In the genomic region with DNA sequence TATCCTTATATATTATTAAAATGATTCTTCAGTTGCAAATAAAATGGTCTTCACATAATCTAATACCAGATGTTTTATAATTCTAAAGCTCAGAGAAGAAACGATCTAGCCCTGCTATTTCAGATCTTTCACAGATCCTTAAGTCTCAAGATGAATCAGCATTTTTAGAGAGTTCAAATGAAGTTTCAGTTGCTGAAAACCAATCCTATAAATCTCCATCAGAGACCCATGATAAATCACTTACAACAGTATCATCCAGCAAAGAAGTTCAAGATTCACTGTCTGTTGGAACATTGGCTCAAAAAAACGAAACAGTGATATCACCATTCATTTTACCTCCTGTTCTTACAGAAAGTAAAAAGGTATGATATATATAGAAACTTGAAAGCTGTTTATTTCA, we compare ENCODE assay signal across 1 cellular context.
TF ChIP-seq lines count a peak whose summit lies in the region.

No MANE protein-coding gene starts in this region.

TF ChIP-seq in K562, 482 proteins besides CTCF, POLR2A, EP300 and RAD21 (continued from another document and continues in another):
- TF ChIP-seq RBM39 (optimal IDR thresholded peaks at IDR 0.05; ENCODE audit: low read depth, low read length), result no peak
- TF ChIP-seq RBFOX2 (IDR thresholded peaks at IDR 0.05; ENCODE audit: low read depth, low read length), result no peak
- no peak for TF ChIP-seq ZFPM2 (CRISPR knock-in tag; IDR thresholded peaks at IDR 0.05)
- no peak for TF ChIP-seq FIP1L1 (IDR thresholded peaks at IDR 0.05; ENCODE audit: low read depth, low read length, poor library complexity, severe bottlenecking)
- TF ChIP-seq PTRF (tag; IDR thresholded peaks at IDR 0.05), result no peak
- no peak for TF ChIP-seq FOXA3 (CRISPR knock-in tag; conservative IDR thresholded peaks at IDR 0.05 in 1 of 2, IDR thresholded peaks at IDR 0.05 in 1 of 2)
- 0 out of 4 replicates have a peak, but pooled peaks of 1 of the 2 experiments have one; percentile 26 for TF ChIP-seq MNT (conservative IDR thresholded peaks at IDR 0.05)
- TF ChIP-seq, protein P1, sequence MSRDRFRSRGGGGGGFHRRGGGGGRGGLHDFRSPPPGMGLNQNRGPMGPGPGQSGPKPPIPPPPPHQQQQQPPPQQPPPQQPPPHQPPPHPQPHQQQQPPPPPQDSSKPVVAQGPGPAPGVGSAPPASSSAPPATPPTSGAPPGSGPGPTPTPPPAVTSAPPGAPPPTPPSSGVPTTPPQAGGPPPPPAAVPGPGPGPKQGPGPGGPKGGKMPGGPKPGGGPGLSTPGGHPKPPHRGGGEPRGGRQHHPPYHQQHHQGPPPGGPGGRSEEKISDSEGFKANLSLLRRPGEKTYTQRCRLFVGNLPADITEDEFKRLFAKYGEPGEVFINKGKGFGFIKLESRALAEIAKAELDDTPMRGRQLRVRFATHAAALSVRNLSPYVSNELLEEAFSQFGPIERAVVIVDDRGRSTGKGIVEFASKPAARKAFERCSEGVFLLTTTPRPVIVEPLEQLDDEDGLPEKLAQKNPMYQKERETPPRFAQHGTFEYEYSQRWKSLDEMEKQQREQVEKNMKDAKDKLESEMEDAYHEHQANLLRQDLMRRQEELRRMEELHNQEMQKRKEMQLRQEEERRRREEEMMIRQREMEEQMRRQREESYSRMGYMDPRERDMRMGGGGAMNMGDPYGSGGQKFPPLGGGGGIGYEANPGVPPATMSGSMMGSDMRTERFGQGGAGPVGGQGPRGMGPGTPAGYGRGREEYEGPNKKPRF (IDR thresholded peaks at IDR 0.05; ENCODE audit: low read depth, low read length), result no peak
- no peak for TF ChIP-seq GATAD2A (IDR thresholded peaks at IDR 0.05)
- TF ChIP-seq CBX1 (IDR thresholded peaks at IDR 0.05; ENCODE audit: low read depth), result no peak
- no peak for TF ChIP-seq ZNF780A (CRISPR knock-in tag; IDR thresholded peaks at IDR 0.05)
- TF ChIP-seq TGIF2 (CRISPR knock-in tag; IDR thresholded peaks at IDR 0.05), result no peak
- TF ChIP-seq ZFX (CRISPR knock-in tag; IDR thresholded peaks at IDR 0.05), result no peak
- TF ChIP-seq MEF2D (tag; conservative IDR thresholded peaks at IDR 0.05; ENCODE audit: low read depth), result no peak
- TF ChIP-seq, protein P2, sequence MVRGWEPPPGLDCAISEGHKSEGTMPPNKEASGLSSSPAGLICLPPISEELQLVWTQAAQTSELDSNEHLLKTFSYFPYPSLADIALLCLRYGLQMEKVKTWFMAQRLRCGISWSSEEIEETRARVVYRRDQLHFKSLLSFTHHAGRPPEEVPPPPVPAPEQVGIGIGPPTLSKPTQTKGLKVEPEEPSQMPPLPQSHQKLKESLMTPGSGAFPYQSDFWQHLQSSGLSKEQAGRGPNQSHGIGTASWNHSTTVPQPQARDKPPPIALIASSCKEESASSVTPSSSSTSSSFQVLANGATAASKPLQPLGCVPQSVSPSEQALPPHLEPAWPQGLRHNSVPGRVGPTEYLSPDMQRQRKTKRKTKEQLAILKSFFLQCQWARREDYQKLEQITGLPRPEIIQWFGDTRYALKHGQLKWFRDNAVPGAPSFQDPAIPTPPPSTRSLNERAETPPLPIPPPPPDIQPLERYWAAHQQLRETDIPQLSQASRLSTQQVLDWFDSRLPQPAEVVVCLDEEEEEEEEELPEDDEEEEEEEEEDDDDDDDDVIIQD (CRISPR knock-in tag; IDR thresholded peaks at IDR 0.05), result no peak
- no peak for TF ChIP-seq ARID1B (IDR thresholded peaks at IDR 0.05)
- no peak for TF ChIP-seq ILK (tag; IDR thresholded peaks at IDR 0.05; ENCODE audit: borderline replicate concordance, low read depth)
- no peak for TF ChIP-seq ZNF140 (CRISPR knock-in tag; IDR thresholded peaks at IDR 0.05)
- TF ChIP-seq MAFF (IDR thresholded peaks at IDR 0.05; ENCODE audit: low read length), result peak; percentile 74
- no peak for TF ChIP-seq ZNF561 (CRISPR knock-in tag; conservative IDR thresholded peaks at IDR 0.05)
- TF ChIP-seq, protein P3, sequence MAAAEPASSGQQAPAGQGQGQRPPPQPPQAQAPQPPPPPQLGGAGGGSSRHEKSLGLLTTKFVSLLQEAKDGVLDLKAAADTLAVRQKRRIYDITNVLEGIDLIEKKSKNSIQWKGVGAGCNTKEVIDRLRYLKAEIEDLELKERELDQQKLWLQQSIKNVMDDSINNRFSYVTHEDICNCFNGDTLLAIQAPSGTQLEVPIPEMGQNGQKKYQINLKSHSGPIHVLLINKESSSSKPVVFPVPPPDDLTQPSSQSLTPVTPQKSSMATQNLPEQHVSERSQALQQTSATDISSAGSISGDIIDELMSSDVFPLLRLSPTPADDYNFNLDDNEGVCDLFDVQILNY (CRISPR knock-in tag; IDR thresholded peaks at IDR 0.05), result no peak
- TF ChIP-seq MAFG (tag; conservative IDR thresholded peaks at IDR 0.05), result peak; percentile 89
- peak; percentile 85 for TF ChIP-seq C11orf30 (IDR thresholded peaks at IDR 0.05; ENCODE audit: low read depth)
- TF ChIP-seq HNRNPUL1 (IDR thresholded peaks at IDR 0.05; ENCODE audit: low read length), result no peak
- TF ChIP-seq TSHZ1 (CRISPR knock-in tag; IDR thresholded peaks at IDR 0.05), result no peak
- TF ChIP-seq ZBTB7A (IDR thresholded peaks at IDR 0.05; ENCODE audit: borderline replicate concordance, control insufficient read depth, low read depth, low read length), result no peak
- no peak for TF ChIP-seq ZNF174 (CRISPR knock-in tag; IDR thresholded peaks at IDR 0.05)
- TF ChIP-seq HNRNPK (IDR thresholded peaks at IDR 0.05; ENCODE audit: low read depth, low read length, poor library complexity, severe bottlenecking), result no peak
- TF ChIP-seq, protein P4, sequence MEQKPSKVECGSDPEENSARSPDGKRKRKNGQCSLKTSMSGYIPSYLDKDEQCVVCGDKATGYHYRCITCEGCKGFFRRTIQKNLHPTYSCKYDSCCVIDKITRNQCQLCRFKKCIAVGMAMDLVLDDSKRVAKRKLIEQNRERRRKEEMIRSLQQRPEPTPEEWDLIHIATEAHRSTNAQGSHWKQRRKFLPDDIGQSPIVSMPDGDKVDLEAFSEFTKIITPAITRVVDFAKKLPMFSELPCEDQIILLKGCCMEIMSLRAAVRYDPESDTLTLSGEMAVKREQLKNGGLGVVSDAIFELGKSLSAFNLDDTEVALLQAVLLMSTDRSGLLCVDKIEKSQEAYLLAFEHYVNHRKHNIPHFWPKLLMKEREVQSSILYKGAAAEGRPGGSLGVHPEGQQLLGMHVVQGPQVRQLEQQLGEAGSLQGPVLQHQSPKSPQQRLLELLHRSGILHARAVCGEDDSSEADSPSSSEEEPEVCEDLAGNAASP (IDR thresholded peaks at IDR 0.05), result no peak
- TF ChIP-seq, protein P5, sequence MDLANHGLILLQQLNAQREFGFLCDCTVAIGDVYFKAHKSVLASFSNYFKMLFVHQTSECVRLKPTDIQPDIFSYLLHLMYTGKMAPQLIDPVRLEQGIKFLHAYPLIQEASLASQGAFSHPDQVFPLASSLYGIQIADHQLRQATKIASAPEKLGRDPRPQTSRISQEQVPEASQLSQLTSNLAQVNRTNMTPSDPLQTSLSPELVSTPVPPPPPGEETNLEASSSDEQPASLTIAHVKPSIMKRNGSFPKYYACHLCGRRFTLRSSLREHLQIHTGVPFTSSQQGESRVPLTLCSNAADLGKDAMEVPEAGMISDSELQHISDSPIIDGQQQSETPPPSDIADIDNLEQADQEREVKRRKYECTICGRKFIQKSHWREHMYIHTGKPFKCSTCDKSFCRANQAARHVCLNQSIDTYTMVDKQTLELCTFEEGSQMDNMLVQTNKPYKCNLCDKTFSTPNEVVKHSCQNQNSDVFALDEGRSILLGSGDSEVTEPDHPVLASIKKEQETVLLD (IDR thresholded peaks at IDR 0.05), result no peak
- TF ChIP-seq ZNF445 (CRISPR knock-in tag; IDR thresholded peaks at IDR 0.05; ENCODE audit: low read depth), result no peak
- no peak for TF ChIP-seq ETV5 (CRISPR knock-in tag; IDR thresholded peaks at IDR 0.05; ENCODE audit: low read depth)
- TF ChIP-seq CAMTA2 (CRISPR knock-in tag; conservative IDR thresholded peaks at IDR 0.05), result no peak
- TF ChIP-seq DIDO1 (tag; IDR thresholded peaks at IDR 0.05; ENCODE audit: low read depth), result no peak
- no peak for TF ChIP-seq MCM3 (IDR thresholded peaks at IDR 0.05)
- TF ChIP-seq ZNF324 (CRISPR knock-in tag; IDR thresholded peaks at IDR 0.05), result no peak
- no peak for TF ChIP-seq NEUROD1 (IDR thresholded peaks at IDR 0.05; ENCODE audit: borderline replicate concordance, low read depth, low read length, partially characterized antibody)
- TF ChIP-seq PBX2 (CRISPR knock-in tag; IDR thresholded peaks at IDR 0.05; ENCODE audit: low read depth), result no peak
- peak; percentile 81 for TF ChIP-seq PBX2 (tag; conservative IDR thresholded peaks at IDR 0.05; ENCODE audit: low read depth)
- TF ChIP-seq ZNF3 (CRISPR knock-in tag; IDR thresholded peaks at IDR 0.05), result no peak
- TF ChIP-seq ZNF592 (IDR thresholded peaks at IDR 0.05), result no peak
- no peak for TF ChIP-seq KLF1 (tag; IDR thresholded peaks at IDR 0.05)
- TF ChIP-seq ZBED1 (IDR thresholded peaks at IDR 0.05), result no peak
- no peak for TF ChIP-seq MTF1 (CRISPR knock-in tag; IDR thresholded peaks at IDR 0.05; ENCODE audit: borderline replicate concordance)
- TF ChIP-seq CBX3 (IDR thresholded peaks at IDR 0.05; ENCODE audit: borderline replicate concordance in 1 of 2, low read length in 2 of 2), result no peak
